Comparison of ENCODE assay signal across 1 cellular context in the genomic region with DNA sequence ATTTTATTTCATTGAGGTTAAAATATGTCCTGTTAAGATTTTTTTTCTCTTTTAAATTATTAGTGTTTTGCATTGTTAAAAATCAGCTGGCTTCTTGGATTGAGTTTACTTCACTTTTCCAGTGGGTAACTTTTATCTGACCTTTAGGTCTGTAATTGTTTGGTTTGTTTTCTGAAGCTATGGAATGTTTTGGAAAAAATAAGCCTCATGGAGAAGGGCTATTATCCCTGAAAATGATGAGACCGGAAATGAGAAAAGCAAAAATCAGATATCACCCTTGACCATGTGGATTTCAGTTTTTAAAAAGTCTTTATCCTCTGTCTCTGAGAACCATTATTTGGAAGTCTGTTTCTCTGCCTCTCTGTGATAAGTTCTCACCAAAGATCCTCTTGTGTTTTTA.
TF ChIP-seq lines count a peak whose summit lies in the region.

No MANE protein-coding gene starts in this region.

TF ChIP-seq in HCT116, 20 proteins besides CTCF, POLR2A, EP300 and RAD21 (continued from another document):
- TF ChIP-seq POLR2AphosphoS5 (IDR thresholded peaks at IDR 0.05; ENCODE audit: low read depth, low read length) (no peak), SRF (IDR thresholded peaks at IDR 0.05; ENCODE audit: low read depth) (no peak), ZFX (IDR thresholded peaks at IDR 0.05) (no peak), YY1 (IDR thresholded peaks at IDR 0.05; ENCODE audit: extremely low read depth, insufficient replicate concordance, low read depth, low read length) (no peak)
- TF ChIP-seq, protein P1, sequence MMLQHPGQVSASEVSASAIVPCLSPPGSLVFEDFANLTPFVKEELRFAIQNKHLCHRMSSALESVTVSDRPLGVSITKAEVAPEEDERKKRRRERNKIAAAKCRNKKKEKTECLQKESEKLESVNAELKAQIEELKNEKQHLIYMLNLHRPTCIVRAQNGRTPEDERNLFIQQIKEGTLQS (IDR thresholded peaks at IDR 0.05) = no peak
- TF ChIP-seq, protein P2, sequence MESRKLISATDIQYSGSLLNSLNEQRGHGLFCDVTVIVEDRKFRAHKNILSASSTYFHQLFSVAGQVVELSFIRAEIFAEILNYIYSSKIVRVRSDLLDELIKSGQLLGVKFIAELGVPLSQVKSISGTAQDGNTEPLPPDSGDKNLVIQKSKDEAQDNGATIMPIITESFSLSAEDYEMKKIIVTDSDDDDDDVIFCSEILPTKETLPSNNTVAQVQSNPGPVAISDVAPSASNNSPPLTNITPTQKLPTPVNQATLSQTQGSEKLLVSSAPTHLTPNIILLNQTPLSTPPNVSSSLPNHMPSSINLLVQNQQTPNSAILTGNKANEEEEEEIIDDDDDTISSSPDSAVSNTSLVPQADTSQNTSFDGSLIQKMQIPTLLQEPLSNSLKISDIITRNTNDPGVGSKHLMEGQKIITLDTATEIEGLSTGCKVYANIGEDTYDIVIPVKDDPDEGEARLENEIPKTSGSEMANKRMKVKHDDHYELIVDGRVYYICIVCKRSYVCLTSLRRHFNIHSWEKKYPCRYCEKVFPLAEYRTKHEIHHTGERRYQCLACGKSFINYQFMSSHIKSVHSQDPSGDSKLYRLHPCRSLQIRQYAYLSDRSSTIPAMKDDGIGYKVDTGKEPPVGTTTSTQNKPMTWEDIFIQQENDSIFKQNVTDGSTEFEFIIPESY (IDR thresholded peaks at IDR 0.05; ENCODE audit: extremely low read depth, insufficient replicate concordance, low read length) = no peak
- TF ChIP-seq, protein P3, sequence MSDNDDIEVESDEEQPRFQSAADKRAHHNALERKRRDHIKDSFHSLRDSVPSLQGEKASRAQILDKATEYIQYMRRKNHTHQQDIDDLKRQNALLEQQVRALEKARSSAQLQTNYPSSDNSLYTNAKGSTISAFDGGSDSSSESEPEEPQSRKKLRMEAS (IDR thresholded peaks at IDR 0.05) = no peak
